Comparison of ENCODE assay signal across 10 cellular contexts in the genomic region with DNA sequence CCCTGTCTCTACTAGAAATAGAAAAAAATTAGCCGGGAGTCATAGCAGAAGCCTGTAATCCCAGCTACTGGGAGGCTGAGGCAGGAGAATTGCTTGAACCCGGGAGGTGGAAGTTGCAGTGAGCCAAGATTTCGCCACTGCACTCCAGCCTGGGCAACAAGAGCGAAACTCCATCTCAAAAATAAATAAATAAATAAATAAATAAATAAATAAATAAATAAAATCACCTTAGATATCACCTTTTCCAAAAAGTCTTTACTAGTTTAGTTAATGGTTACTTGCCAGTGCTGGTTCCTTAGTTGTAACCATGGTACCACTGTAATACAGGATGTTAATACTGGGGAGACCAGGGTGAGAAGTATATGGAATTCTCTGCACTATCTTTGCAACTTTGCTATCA. TPM values are rescaled to one million over a fixed set of nuclear protein-coding genes. Genes with fewer than 3 reads are reported as not detected.
"Had no signal": no experiment of that assay in that cellular context is flagged by ENCODE, and none has a peak within 500 bp of the region (broad histone marks: within the 10 kb centered on the region; RNA-seq: fewer than 3 reads in every experiment).

No MANE protein-coding gene starts in this region.

RNA-seq across cellular contexts. Expression of gene FRMPD1, which starts 48.7 kb away (rescaled TPM):
- total RNA-seq: activated CD4-positive, alpha-beta memory T cell treated with anti-CD3 and anti-CD28 coated beads, Interleukin-2, amount 10 ng/mL, durations not matched to agents 7 days and 5 days; activated CD4-positive, alpha-beta T cell treated with anti-CD3 and anti-CD28 coated beads for 36 hours; activated CD4-positive, alpha-beta T cell treated with anti-CD3 and anti-CD28 coated beads, Interleukin-2, amount 10 ng/mL, durations not matched to agents 7 days and 5 days; activated CD8-positive, alpha-beta memory T cell treated with anti-CD3 and anti-CD28 coated beads, Interleukin-2, amount 10 ng/mL, durations not matched to agents 7 days and 5 days; activated CD8-positive, alpha-beta T cell treated with anti-CD3 and anti-CD28 coated beads, Interleukin-2, amount 10 ng/mL, durations not matched to agents 7 days and 5 days; activated naive CD8-positive, alpha-beta T cell treated with anti-CD3 and anti-CD28 coated beads, Interleukin-2, amount 10 ng/mL, durations not matched to agents 7 days and 5 days; activated T-helper 2 cell treated with anti-CD3 and anti-CD28 coated beads, Interferon-gamma antibody, Interleukin-2, Interleukin-4, amounts not matched to agents 10 μg/mL and 5 μg/mL and 100 μg/mL, durations not matched to agents 14 hours and 24 hours and 36 hours; ascending aorta; bronchial epithelial cell; chondrocyte had no signal
